ENCODE assay signal across 1 cellular context in genomic region chr3:23915537-23916108, GRCh38.
TF ChIP-seq lines count a peak whose summit lies in the region.

No MANE protein-coding gene starts in this region.

TF ChIP-seq in HepG2, 621 proteins besides CTCF, POLR2A, EP300 and RAD21 (continued from another document and continues in another):
- TF ChIP-seq ZBTB2 (CRISPR knock-in tag; IDR thresholded peaks at IDR 0.05; ENCODE audit: low read depth), result no peak
- TF ChIP-seq PAWR (CRISPR knock-in tag; IDR thresholded peaks at IDR 0.05; ENCODE audit: borderline replicate concordance), result no peak
- no peak for TF ChIP-seq PREB (CRISPR knock-in tag; IDR thresholded peaks at IDR 0.05)
- no peak for TF ChIP-seq CHD4 (IDR thresholded peaks at IDR 0.05; ENCODE audit: borderline replicate concordance, low read length)
- TF ChIP-seq PRDM4 (CRISPR knock-in tag; IDR thresholded peaks at IDR 0.05; ENCODE audit: borderline replicate concordance), result no peak
- TF ChIP-seq YEATS4 (CRISPR knock-in tag; IDR thresholded peaks at IDR 0.05; ENCODE audit: borderline replicate concordance), result no peak
- TF ChIP-seq ZNF331 (CRISPR knock-in tag; IDR thresholded peaks at IDR 0.05), result no peak
- no peak for TF ChIP-seq ZNF703 (CRISPR knock-in tag; IDR thresholded peaks at IDR 0.05; ENCODE audit: borderline replicate concordance)
- 0 out of 2 replicates have a peak, but pooled peaks have one; percentile 47 for TF ChIP-seq NR2C2 (CRISPR knock-in tag; IDR thresholded peaks at IDR 0.05; ENCODE audit: borderline replicate concordance)
- TF ChIP-seq NFYB (CRISPR knock-in tag; IDR thresholded peaks at IDR 0.05), result no peak
- TF ChIP-seq HNF4A (CRISPR knock-in tag; IDR thresholded peaks at IDR 0.05), result peak; percentile 41; the same call in 1 of the 2 replicates
- no peak for TF ChIP-seq ZBTB14 (CRISPR knock-in tag; IDR thresholded peaks at IDR 0.05)
- no peak for TF ChIP-seq ZNF234 (CRISPR knock-in tag; conservative IDR thresholded peaks at IDR 0.05)
- TF ChIP-seq CSRNP2 (CRISPR knock-in tag; conservative IDR thresholded peaks at IDR 0.05; ENCODE audit: low read depth), result no peak
- no peak for TF ChIP-seq ZNF724P (CRISPR knock-in tag; IDR thresholded peaks at IDR 0.05; ENCODE audit: borderline replicate concordance)
- TF ChIP-seq HOXA9 (CRISPR knock-in tag; IDR thresholded peaks at IDR 0.05; ENCODE audit: borderline replicate concordance), result no peak
- peak; percentile 81 for TF ChIP-seq THAP11 (CRISPR knock-in tag; IDR thresholded peaks at IDR 0.05)
- TF ChIP-seq ZNF20 (CRISPR knock-in tag; IDR thresholded peaks at IDR 0.05), result no peak
- TF ChIP-seq CREB1 (IDR thresholded peaks at IDR 0.05), result peak; percentile 56
- TF ChIP-seq CREB1 (CRISPR knock-in tag; IDR thresholded peaks at IDR 0.05), result peak; percentile 82
- TF ChIP-seq AKNA (CRISPR knock-in tag; IDR thresholded peaks at IDR 0.05; ENCODE audit: borderline replicate concordance), result no peak
- TF ChIP-seq KAT8 (CRISPR knock-in tag; IDR thresholded peaks at IDR 0.05), result 0 out of 2 replicates have a peak, but pooled peaks have one; percentile 37
- TF ChIP-seq PHF5A (CRISPR knock-in tag; IDR thresholded peaks at IDR 0.05; ENCODE audit: low read depth, unreplicated experiment), result no peak
- TF ChIP-seq ZNF639 (CRISPR knock-in tag; conservative IDR thresholded peaks at IDR 0.05), result no peak
- no peak for TF ChIP-seq GLMP (CRISPR knock-in tag; IDR thresholded peaks at IDR 0.05; ENCODE audit: borderline replicate concordance)
- no peak for TF ChIP-seq HMG20B (CRISPR knock-in tag; conservative IDR thresholded peaks at IDR 0.05)
- no peak for TF ChIP-seq ZNF558 (CRISPR knock-in tag; IDR thresholded peaks at IDR 0.05; ENCODE audit: borderline replicate concordance)
- TF ChIP-seq FOSL1 (CRISPR knock-in tag; IDR thresholded peaks at IDR 0.05; ENCODE audit: borderline replicate concordance), result no peak
- TF ChIP-seq CREM (IDR thresholded peaks at IDR 0.05), result peak; percentile 61
- TF ChIP-seq CREM (CRISPR knock-in tag; IDR thresholded peaks at IDR 0.05), result no peak
- no peak for TF ChIP-seq BCL3 (CRISPR knock-in tag; IDR thresholded peaks at IDR 0.05)
- no peak for TF ChIP-seq KLF15 (CRISPR knock-in tag; IDR thresholded peaks at IDR 0.05; ENCODE audit: borderline replicate concordance)
- TF ChIP-seq IKZF5 (CRISPR knock-in tag; IDR thresholded peaks at IDR 0.05), result no peak
- no peak for TF ChIP-seq ZNF781 (CRISPR knock-in tag; IDR thresholded peaks at IDR 0.05; ENCODE audit: borderline replicate concordance, not compliant biosample characterization)
- TF ChIP-seq ELF1 (CRISPR knock-in tag; IDR thresholded peaks at IDR 0.05), result no peak
- TF ChIP-seq STAT6 (CRISPR knock-in tag; IDR thresholded peaks at IDR 0.05; ENCODE audit: borderline replicate concordance), result no peak
- no peak for TF ChIP-seq NR2F2 (IDR thresholded peaks at IDR 0.05; ENCODE audit: borderline replicate concordance, low read depth)
- TF ChIP-seq ZNF891 (CRISPR knock-in tag; IDR thresholded peaks at IDR 0.05), result no peak
- TF ChIP-seq SAP130 (CRISPR knock-in tag; IDR thresholded peaks at IDR 0.05; ENCODE audit: low read depth), result peak; percentile 42; the same call in 1 of the 2 replicates
- no peak for TF ChIP-seq ZNF678 (CRISPR knock-in tag; IDR thresholded peaks at IDR 0.05)
- no peak for TF ChIP-seq ZNF878 (CRISPR knock-in tag; IDR thresholded peaks at IDR 0.05)
- no peak for TF ChIP-seq NFKBIZ (CRISPR knock-in tag; IDR thresholded peaks at IDR 0.05)
- TF ChIP-seq TCF7L2 (IDR thresholded peaks at IDR 0.05; ENCODE audit: low read depth, low read length), result no peak
